In genomic region chr13:38328699-38329098, GRCh38 we compare ENCODE assay signal across 28 cellular contexts.
"Had no signal": no experiment of that assay in that cellular context is flagged by ENCODE, and none has a peak within 500 bp of the region (broad histone marks: within the 10 kb centered on the region; RNA-seq: fewer than 3 reads in every experiment).

No MANE protein-coding gene starts in this region.

- H3K36me3 ChIP-seq: brain microvascular endothelial cell, esophagus muscularis mucosa, gastrocnemius medialis, heart right ventricle had no signal

- H3K4me3 ChIP-seq: esophagus muscularis mucosa, gastrocnemius medialis, heart right ventricle had no signal

- H3K9me3 ChIP-seq: gastrocnemius medialis had no signal

- ATAC-seq: activated T-cell treated with anti-CD3 and anti-CD28 coated beads, Interleukin-2, amount 50 U/mL, for 4 hours; activated T-helper 17 cell treated with anti-CD3 and anti-CD28 coated beads, Interleukin-2, amount 50 U/mL, for 72 hours; effector memory CD8-positive, alpha-beta T cell; foreskin keratinocyte; gastrocnemius medialis; heart right ventricle; T-helper 17 cell; WTC11 had no signal

- H3K27ac ChIP-seq: brain microvascular endothelial cell, esophagus muscularis mucosa, foreskin keratinocyte, gastrocnemius medialis, heart right ventricle had no signal

- FAIRE-seq: bronchial epithelial cell had no signal

- H3K27me3 ChIP-seq: brain microvascular endothelial cell, esophagus muscularis mucosa, foreskin keratinocyte, gastrocnemius medialis, heart right ventricle had no signal

- DNase-seq: activated CD4-positive, alpha-beta memory T cell treated with anti-CD3 and anti-CD28 coated beads, Interleukin-2, amount 10 ng/mL, durations not matched to agents 7 days and 5 days; activated CD4-positive, alpha-beta T cell treated with anti-CD3 and anti-CD28 coated beads for 1 hour; activated CD4-positive, alpha-beta T cell treated with anti-CD3 and anti-CD28 coated beads for 4 hours; activated CD4-positive, alpha-beta T cell treated with anti-CD3 and anti-CD28 coated beads, Interleukin-2, amount 10 ng/mL, durations not matched to agents 7 days and 5 days; activated CD4-positive, alpha-beta T cell treated with anti-CD3 and anti-CD28 coated beads, Interleukin-2, amount 50 U/mL, for 4 hours; activated CD8-positive, alpha-beta memory T cell treated with anti-CD3 and anti-CD28 coated beads, Interleukin-2, amount 50 U/mL, for 48 hours; activated effector memory CD4-positive, alpha-beta T cell treated with Interleukin-2 at 50 U/mL for 16 hours; activated gamma-delta T cell treated with Interleukin-2 at 50 U/mL for 16 hours; activated naive CD4-positive, alpha-beta T cell treated with anti-CD3 and anti-CD28 coated beads, Interleukin-2, amount 50 U/mL, for 16 hours; activated naive CD4-positive, alpha-beta T cell treated with Interleukin-2 at 50 U/mL for 16 hours; activated T-cell treated with anti-CD3 and anti-CD28 coated beads, Interleukin-2, amount 50 U/mL, for 4 hours; amniotic stem cell; anterior cingulate cortex; brain microvascular endothelial cell; cortex of kidney; dermis blood vessel endothelial cell; effector CD4-positive, alpha-beta T cell; effector memory CD8-positive, alpha-beta T cell; erythroblast; foreskin keratinocyte; gastrocnemius medialis; heart right ventricle; T-helper 1 cell; T-helper 17 cell had no signal
